ENCODE assay signal across 8 cellular contexts in the genomic region with DNA sequence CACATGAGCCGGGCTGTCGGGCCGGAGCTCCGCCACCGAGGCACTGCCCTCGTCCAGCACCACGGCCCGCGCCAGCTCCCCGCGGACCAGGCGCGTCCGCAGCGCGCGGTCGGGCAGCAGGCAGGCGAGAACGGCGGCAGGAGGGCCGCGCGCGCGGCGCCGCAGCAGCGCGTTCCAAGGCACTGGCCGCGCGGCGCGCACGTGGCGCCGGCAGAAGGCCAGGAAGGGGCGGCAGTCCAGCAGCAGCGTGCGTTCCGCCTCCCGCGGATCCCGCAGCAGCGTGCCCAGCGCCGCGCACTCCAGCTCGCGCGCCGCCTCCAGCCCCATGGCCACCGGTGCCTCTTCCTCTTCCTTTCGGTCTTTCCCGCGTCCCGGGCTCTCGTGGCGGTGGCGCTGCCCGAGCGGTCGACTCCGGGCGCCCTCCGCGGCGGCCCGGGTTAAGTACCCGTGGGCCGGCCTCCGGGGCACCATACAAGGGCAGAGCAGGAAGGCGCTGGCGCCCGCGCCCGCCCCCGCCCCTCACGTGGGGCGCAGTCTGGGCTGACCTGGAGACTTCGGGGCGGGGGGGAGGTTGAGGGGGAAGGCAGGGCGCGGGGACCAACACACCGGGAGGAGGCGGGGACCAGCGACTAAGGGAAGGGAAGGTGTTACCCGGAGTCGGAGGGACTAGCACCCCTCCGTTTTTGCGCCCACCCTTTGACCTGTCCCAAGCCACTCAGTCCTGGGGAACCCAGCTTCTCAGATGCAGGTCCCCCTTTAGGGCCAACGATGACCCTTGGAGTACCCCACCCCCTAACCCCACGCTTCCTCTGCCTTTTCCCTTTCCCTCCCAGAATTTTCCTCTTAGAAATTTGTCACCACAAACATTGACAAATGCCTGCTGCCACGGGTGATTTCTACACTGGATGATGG. TPM values are rescaled to one million over a fixed set of nuclear protein-coding genes. Genes with fewer than 3 reads are reported as not detected.
DNase-seq lines count a peak whose midpoint lies in the region; ATAC-seq and TF ChIP-seq lines count a peak whose summit lies in the region.

A gene with protein sequence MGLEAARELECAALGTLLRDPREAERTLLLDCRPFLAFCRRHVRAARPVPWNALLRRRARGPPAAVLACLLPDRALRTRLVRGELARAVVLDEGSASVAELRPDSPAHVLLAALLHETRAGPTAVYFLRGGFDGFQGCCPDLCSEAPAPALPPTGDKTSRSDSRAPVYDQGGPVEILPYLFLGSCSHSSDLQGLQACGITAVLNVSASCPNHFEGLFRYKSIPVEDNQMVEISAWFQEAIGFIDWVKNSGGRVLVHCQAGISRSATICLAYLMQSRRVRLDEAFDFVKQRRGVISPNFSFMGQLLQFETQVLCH (minus strand): TSS at position 413 of the 912 bp plus-strand sequence. CDS start 86 bp downstream, at position 327.

- TF ChIP-seq POLR2A in sigmoid colon (IDR thresholded peaks at IDR 0.05), result no peak

- 1 to 2% methylated on average over 95 of the region's 95 CpGs for WGBS in sigmoid colon, 2 donors

- H3K4me3 ChIP-seq in Jurkat, Clone E6-1 (ENCODE audit: low read length), result peak within 1 kb of the TSS; percentile 83
- H3K4me3 ChIP-seq in sigmoid colon, result peak within 1 kb of the TSS; percentile 29 to 70 (median 57)

- peak; percentile 37 for ATAC-seq in GM21576 (IDR thresholded peaks at IDR 0.05; ENCODE audit: unreplicated experiment)

- H3K36me3 ChIP-seq in sigmoid colon, result no peaks in the 10 kb centered on the region

- TF ChIP-seq CTCF in sigmoid colon (IDR thresholded peaks at IDR 0.05), result no peak

- H3K9me3 ChIP-seq in sigmoid colon, result no peaks in the 10 kb centered on the region

- no peak for TF ChIP-seq EP300 in sigmoid colon (IDR thresholded peaks at IDR 0.05)

- peak within 1 kb of the TSS in 3 of 4 donors; percentile 28 to 60 (median 60) for H3K27ac ChIP-seq in sigmoid colon

- H3K27me3 ChIP-seq in sigmoid colon, result peaks cover 0 to 9% (median 0%) of the 10 kb centered on the region in 3 donors

- intact Hi-C loops in sigmoid colon (cut with DNase I), result no loop called here

- peaks cover 0 to 17% (median 15%) of the 10 kb centered on the region in 4 donors for H3K4me1 ChIP-seq in sigmoid colon

- peak; percentile 70 for DNase-seq in EL
- DNase-seq in Jurkat, Clone E6-1 (ENCODE audit: low read depth, low spot score), result peak; percentile 90
- DNase-seq in T-helper 2 cell, result peak; percentile 72 to 94 (median 83)
- DNase-seq in anterior cingulate cortex (lab: John Stamatoyannopoulos, UW), result peak in 47 of 58 donors; percentile 28 to 82 (median 60)
- peak in 38 of 51 donors; percentile 16 to 84 (median 50) for DNase-seq in hypothalamus (lab: John Stamatoyannopoulos, UW)
- DNase-seq in sigmoid colon, result peak; percentile 83
- DNase-seq in cortex of kidney (lab: John Stamatoyannopoulos, UW), result no peak

RNA-seq across cellular contexts. Expression of the gene that starts here (rescaled TPM):
- 31.3 TPM for polyA plus RNA-seq in Jurkat, Clone E6-1 (2012; ENCODE audit: insufficient read depth, insufficient read length)
- total RNA-seq in sigmoid colon, result 1 to 10 TPM in 3 of 4 donors, not detected in 1; 2.5 to 6.7 (median 3.0) TPM
- 10 to 100 TPM in 1 of 3 donors, 1 to 10 TPM in 2; 1.2 to 17.4 (median 1.2) TPM for polyA plus RNA-seq in sigmoid colon
